Comparison of ENCODE assay signal across 17 cellular contexts in genomic region chr5:138722518-138722917, GRCh38. TPM values are rescaled to one million over a fixed set of nuclear protein-coding genes. Genes with fewer than 3 reads are reported as not detected.
DNase-seq lines count a peak whose midpoint lies in the region; ATAC-seq lines count a peak whose summit lies in the region.
"Had no signal": no experiment of that assay in that cellular context is flagged by ENCODE, and none has a peak within 500 bp of the region (broad histone marks: within the 10 kb centered on the region; RNA-seq: fewer than 3 reads in every experiment).

No MANE protein-coding gene starts in this region.

- no peak for ATAC-seq in HG03354 (IDR thresholded peaks at IDR 0.05; ENCODE audit: poor library complexity, severe bottlenecking, unreplicated experiment)
- no peak for ATAC-seq in HG02642 (IDR thresholded peaks at IDR 0.05; ENCODE audit: poor library complexity, unreplicated experiment)
- ATAC-seq in HG02798 (IDR thresholded peaks at IDR 0.05; ENCODE audit: poor library complexity, unreplicated experiment), result no peak
- ATAC-seq: stimulated activated naive CD8-positive, alpha-beta T cell treated with anti-CD3 and anti-CD28 coated beads, Interleukin-15, Interleukin-2, amounts not matched to agents 100 U/mL and 50 U/mL, for 24 hours had no signal

- no peak overlapping the region for H3K9ac ChIP-seq in trophoblast cell (ENCODE audit: low read length)

- no peak overlapping the region for H3K27ac ChIP-seq in trophoblast cell (ENCODE audit: low read depth, low read length)
- H3K27ac ChIP-seq: C4-2B, coronary artery, epithelial cell of prostate, SJSA1 had no signal

- no peak overlapping the region for H2AK5ac ChIP-seq in trophoblast cell (ENCODE audit: low read length)

- H3K4me1 ChIP-seq in trophoblast cell (ENCODE audit: control insufficient read depth in 1 of 2, insufficient read depth in 2 of 2, low read length in 2 of 2), result peaks cover 22 to 29% of the 10 kb centered on the region in 2 experiments
- H3K4me1 ChIP-seq: SJSA1 had no signal

- H4K12ac ChIP-seq in trophoblast cell (ENCODE audit: low read depth, low read length), result no peak overlapping the region

- WGBS in trophoblast cell (ENCODE audit: extremely low coverage, insufficient coverage, insufficient read length), result no CpG with 5 or more reads among the region's 3 CpGs

- H3K79me1 ChIP-seq in trophoblast cell (ENCODE audit: low read length), result peaks cover 18% of the 10 kb centered on the region

- H2BK5ac ChIP-seq in trophoblast cell (ENCODE audit: low read depth, low read length, poor library complexity), result no peak overlapping the region

- H3K18ac ChIP-seq in trophoblast cell (ENCODE audit: low read length), result no peak overlapping the region

- no peak overlapping the region for H4K8ac ChIP-seq in trophoblast cell (ENCODE audit: low read depth, low read length)

- H2BK120ac ChIP-seq in trophoblast cell (ENCODE audit: insufficient read depth, low read length, poor library complexity), result no peak overlapping the region

- H3K36me3 ChIP-seq in trophoblast cell (ENCODE audit: control insufficient read depth in 1 of 2, insufficient read depth in 2 of 2, low read length in 2 of 2), result no peaks in the 10 kb centered on the region
- H3K36me3 ChIP-seq: SJSA1 had no signal

- H3K79me2 ChIP-seq in trophoblast cell (ENCODE audit: control insufficient read depth, insufficient read depth, low read length, poor library complexity), result no peaks in the 10 kb centered on the region

- H3K14ac ChIP-seq in trophoblast cell (ENCODE audit: low read length), result no peak overlapping the region

- DNase-seq in NCI-H2081 (lab: John Stamatoyannopoulos, UW), result peak; percentile 51 to 64
- no peak for DNase-seq in NCI-H2081 treated with DMSO at 0.1 percent for 48 hours (lab: John Stamatoyannopoulos, UW)
- peak; percentile 70 for DNase-seq in NCI-H187 treated with DMSO at 0.1 percent for 48 hours (lab: John Stamatoyannopoulos, UW)
- DNase-seq in SW480 (ENCODE audit: low spot score), result peak; percentile 89
- peak; percentile 92 to 94 for DNase-seq in trophoblast cell
- DNase-seq: activated CD4-positive, alpha-beta T cell treated with anti-CD3 and anti-CD28 coated beads, Interleukin-2, amount 10 ng/mL, durations not matched to agents 24 days and 14 days; activated naive CD4-positive, alpha-beta T cell treated with Interleukin-2 at 50 U/mL for 16 hours; NCI-H1930; nephron progenitor cell; stimulated activated naive CD8-positive, alpha-beta T cell treated with anti-CD3 and anti-CD28 coated beads, Interleukin-15, Interleukin-2, amounts not matched to agents 100 U/mL and 50 U/mL, for 24 hours had no signal

- H3K27me3 ChIP-seq in trophoblast cell (ENCODE audit: insufficient read depth, low read length), result no peaks in the 10 kb centered on the region
- H3K27me3 ChIP-seq: SJSA1 had no signal

- H2AFZ ChIP-seq in trophoblast cell (ENCODE audit: insufficient read depth, low read length, poor library complexity), result no peak overlapping the region

- no peak overlapping the region for H3K4me2 ChIP-seq in trophoblast cell (ENCODE audit: low read length)

- H3K4me3 ChIP-seq in trophoblast cell (ENCODE audit: low read depth, low read length), result no peak overlapping the region
- H3K4me3 ChIP-seq: coronary artery, SJSA1 had no signal

- no peak overlapping the region for H4K91ac ChIP-seq in trophoblast cell (ENCODE audit: low read depth, low read length)

- no peak overlapping the region for H2BK12ac ChIP-seq in trophoblast cell (ENCODE audit: low read length)

- no peaks in the 10 kb centered on the region for H3K9me3 ChIP-seq in trophoblast cell (ENCODE audit: insufficient read depth, low read depth, low read length)
- H3K9me3 ChIP-seq: SJSA1 had no signal

- no peak overlapping the region for H3K4ac ChIP-seq in trophoblast cell (ENCODE audit: low read depth, low read length)

- no peak overlapping the region for H3K23ac ChIP-seq in trophoblast cell (ENCODE audit: low read length)

RNA-seq across cellular contexts. Expression of gene CTNNA1, which starts 30.7 kb away (rescaled TPM):
- polyA plus RNA-seq in trophoblast cell (2013), result 203 and 211 TPM in 2 replicates
